20 cellular contexts compared by ENCODE assay signal in genomic region chr7:120925392-120925791, GRCh38.
"Had no signal": no experiment of that assay in that cellular context is flagged by ENCODE, and none has a peak within 500 bp of the region (broad histone marks: within the 10 kb centered on the region; RNA-seq: fewer than 3 reads in every experiment).

No MANE protein-coding gene starts in this region.

- H3K27ac ChIP-seq: epithelial cell of prostate, esophagus muscularis mucosa, gastrocnemius medialis, heart right ventricle, left ventricle myocardium inferior, psoas muscle, right lobe of liver, skin epidermis, thoracic aorta, transverse colon had no signal

- H3K36me3 ChIP-seq: esophagus muscularis mucosa, gastrocnemius medialis, heart right ventricle, left ventricle myocardium inferior, right lobe of liver, thoracic aorta, transverse colon had no signal

- ATAC-seq: effector memory CD8-positive, alpha-beta T cell; gastrocnemius medialis; naive thymus-derived CD4-positive, alpha-beta T cell; psoas muscle; right lobe of liver; stimulated activated naive B cell treated with anti-CD40 and anti-IgM and Interleukin-4, amounts not matched to agents 10 μg/mL and 1 μg/mL and 100 μg/mL, for 72 hours; stimulated activated naive CD8-positive, alpha-beta T cell treated with anti-CD3 and anti-CD28 coated beads, Interleukin-15, amount 100 ng/mL, for 72 hours had no signal

- H3K9me3 ChIP-seq: esophagus muscularis mucosa, gastrocnemius medialis, heart right ventricle, left ventricle myocardium inferior, psoas muscle, right lobe of liver, thoracic aorta, transverse colon had no signal

- H3K4me1 ChIP-seq: esophagus muscularis mucosa, gastrocnemius medialis, heart right ventricle, left ventricle myocardium inferior, psoas muscle, right lobe of liver had no signal

- DNase-seq: effector memory CD8-positive, alpha-beta T cell; gastrocnemius medialis; heart right ventricle; hypothalamus; left ventricle myocardium inferior; naive thymus-derived CD4-positive, alpha-beta T cell; nephron progenitor cell; psoas muscle; retina; right lobe of liver; stimulated activated CD4-positive, alpha-beta T cell treated with anti-CD3 and anti-CD28 coated beads, Interleukin-2, amount 100 ng/mL, for 24 hours; stimulated activated CD4-positive, alpha-beta T cell treated with anti-CD3 and anti-CD28 coated beads, Interleukin-4, amount 100 ng/mL, for 4 hours; stimulated activated naive B cell treated with anti-CD40 and anti-IgM and Interleukin-4, amounts not matched to agents 10 μg/mL and 1 μg/mL and 100 μg/mL, for 72 hours; stimulated activated naive CD8-positive, alpha-beta T cell treated with anti-CD3 and anti-CD28 coated beads, Interleukin-15, amount 100 ng/mL, for 72 hours; transverse colon had no signal

- H3K27me3 ChIP-seq: esophagus muscularis mucosa, gastrocnemius medialis, heart right ventricle, right lobe of liver, transverse colon had no signal

- H3K4me3 ChIP-seq: esophagus muscularis mucosa, gastrocnemius medialis, heart right ventricle, left ventricle myocardium inferior, lung, psoas muscle, right lobe of liver, skin epidermis, thoracic aorta, transverse colon had no signal
